Comparison of ENCODE assay signal across 18 cellular contexts in genomic region chr5:2742921-2743679, GRCh38. TPM values are rescaled to one million over a fixed set of nuclear protein-coding genes. Genes with fewer than 3 reads are reported as not detected.
A peak's percentile ranks its signal among the peaks of the same experiment; 100 is the strongest.
DNase-seq lines count a peak whose midpoint lies in the region; ATAC-seq and TF ChIP-seq lines count a peak whose summit lies in the region.
"Had no signal": no experiment of that assay in that cellular context is flagged by ENCODE, and none has a peak within 500 bp of the region (broad histone marks: within the 10 kb centered on the region; RNA-seq: fewer than 3 reads in every experiment).

No MANE protein-coding gene starts in this region.

- DNase-seq in H9 (peak; percentile 46), breast epithelium (ENCODE audit: low spot score in 2 of 2) (no peak), lower leg skin (ENCODE audit: low spot score in 2 of 2) (peak; percentile 13 to 82), stomach (no peak), iPS-NIHi11 (ENCODE audit: low spot score) (no peak), NCI-H1930 (lab: John Stamatoyannopoulos, UW) (no peak), NCI-H2081 (lab: John Stamatoyannopoulos, UW) (no peak), Right ventricle myocardium superior (no peak)
- DNase-seq: activated CD4-positive, alpha-beta T cell treated with anti-CD3 and anti-CD28 coated beads for 48 hours; activated naive CD8-positive, alpha-beta T cell treated with anti-CD3 and anti-CD28 coated beads, Interleukin-2, amount 50 U/mL, for 24 hours; activated T-cell treated with anti-CD3 and anti-CD28 coated beads, Interleukin-2, amount 50 U/mL, for 4 hours; naive B cell; NCI-H2171; NK-92 treated with Interleukin-12 subunit alpha and Interleukin-12 subunit beta, amount 100 ng/mL, for 24 hours; stimulated activated CD4-positive, alpha-beta T cell treated with anti-CD3 and anti-CD28 coated beads, Interleukin-2, amount 100 ng/mL, for 24 hours had no signal

- peaks cover 52% of the 10 kb centered on the region for H3K27me3 ChIP-seq in H9 (ENCODE audit: insufficient read depth, low read length)
- no peaks in the 10 kb centered on the region for H3K27me3 ChIP-seq in breast epithelium
- H3K27me3 ChIP-seq in stomach, result peaks cover 11 to 99% (median 43%) of the 10 kb centered on the region in 3 donors

- no peak overlapping the region for H2BK15ac ChIP-seq in H9 (ENCODE audit: low read depth, low read length)

- no peak for TF ChIP-seq EP300 in stomach (IDR thresholded peaks at IDR 0.05)

- TF ChIP-seq CTCF in H9 (conservative IDR thresholded peaks at IDR 0.05), result no peak
- TF ChIP-seq CTCF in breast epithelium (IDR thresholded peaks at IDR 0.05), result no peak
- TF ChIP-seq CTCF in lower leg skin (IDR thresholded peaks at IDR 0.05), result no peak
- no peak for TF ChIP-seq CTCF in stomach (IDR thresholded peaks at IDR 0.05)

- H3K27ac Mint-ChIP-seq in H9, result peak overlapping the region in 1 of 3 experiments; percentile 7; a peak in 1 of 7 replicates
- H3K27ac Mint-ChIP-seq: activated naive CD8-positive, alpha-beta T cell treated with anti-CD3 and anti-CD28 coated beads, Interleukin-2, amount 50 U/mL, for 24 hours; T-helper 2 cell treated with Interferon-gamma antibody and Interleukin-4, amounts not matched to agents 5 μg/mL and 100 μg/mL, for 36 hours had no signal

- H4K20me1 ChIP-seq in H9 (ENCODE audit: control insufficient read depth, insufficient read depth, insufficient read length), result no peaks in the 10 kb centered on the region

- no peaks in the 10 kb centered on the region; the same call in 1 of the 2 replicates for H3K79me2 ChIP-seq in H9 (ENCODE audit: insufficient read depth, low read length)

- H3K56ac ChIP-seq in H9 (ENCODE audit: insufficient read length, low read depth, low read length), result no peak overlapping the region

- no peak overlapping the region for H4K5ac ChIP-seq in H9 (ENCODE audit: insufficient read length, low read depth, low read length)

- intact Hi-C loops in breast epithelium (cut with DNase I; ENCODE audit: low total_unique reads) (loop anchor here (10.0 kb wide), 1 partner anchor 572 kb away; no protein-coding TSS in a partner anchor), lower leg skin (cut with DNase I; ENCODE audit: low total_unique reads) (no loop called here), stomach (cut with DNase I; ENCODE audit: low total_unique reads) (no loop called here), Right ventricle myocardium superior (cut with DNase I) (no loop called here)

- H3K4me2 ChIP-seq in H9 (ENCODE audit: insufficient read depth, insufficient read length, low read length), result peak overlapping the region; percentile 51

- H4K8ac ChIP-seq in H9 (replicated peaks; ENCODE audit: insufficient read length, low read depth, low read length), result no peak overlapping the region

- ATAC-seq in Right ventricle myocardium superior (ENCODE audit: poor library complexity), result no peak
- ATAC-seq: activated naive CD8-positive, alpha-beta T cell treated with anti-CD3 and anti-CD28 coated beads, Interleukin-2, amount 50 U/mL, for 24 hours; activated T-cell treated with anti-CD3 and anti-CD28 coated beads, Interleukin-2, amount 50 U/mL, for 4 hours had no signal

- no peaks in the 10 kb centered on the region for H3K36me3 ChIP-seq in breast epithelium
- no peaks in the 10 kb centered on the region for H3K36me3 ChIP-seq in stomach
- H3K36me3 ChIP-seq: tibial artery had no signal

- no peak overlapping the region for H3T11ph ChIP-seq in H9 (ENCODE audit: low read length)

- H3K4me1 ChIP-seq in H9 (ENCODE audit: insufficient read depth, low read length) (no peaks in the 10 kb centered on the region; the same call in 1 of the 2 replicates), breast epithelium (no peaks in the 10 kb centered on the region), stomach (peaks cover 14 to 56% (median 38%) of the 10 kb centered on the region in 4 donors)

- H3K18ac ChIP-seq in H9 (ENCODE audit: insufficient read length, low read depth, low read length), result no peak overlapping the region

- H2BK20ac ChIP-seq in H9 (ENCODE audit: low read depth, low read length, poor library complexity, severe bottlenecking), result peak overlapping the region; percentile 14

- no peak overlapping the region for H3K4ac ChIP-seq in H9 (ENCODE audit: low read depth, low read length)

- peaks cover 53 to 68% of the 10 kb centered on the region in 2 experiments for H3K4me1 Mint-ChIP-seq in H9
- H3K4me1 Mint-ChIP-seq: activated naive CD8-positive, alpha-beta T cell treated with anti-CD3 and anti-CD28 coated beads, Interleukin-2, amount 50 U/mL, for 24 hours; central memory CD8-positive, alpha-beta T cell; naive B cell had no signal

- H3K4me3 Mint-ChIP-seq in H9, result peak overlapping the region; percentile 38 to 55
- H3K4me3 Mint-ChIP-seq: activated naive CD8-positive, alpha-beta T cell treated with anti-CD3 and anti-CD28 coated beads, Interleukin-2, amount 50 U/mL, for 24 hours; activated T-cell treated with anti-CD3 and anti-CD28 coated beads, Interleukin-2, amount 50 U/mL, for 4 hours; central memory CD8-positive, alpha-beta T cell; T-helper 2 cell treated with Interferon-gamma antibody and Interleukin-4, amounts not matched to agents 5 μg/mL and 100 μg/mL, for 36 hours had no signal

- H3K14ac ChIP-seq in H9 (ENCODE audit: insufficient read depth, low read length), result no peak overlapping the region

- H2BK120ac ChIP-seq in H9 (ENCODE audit: low read depth, low read length, poor library complexity, severe bottlenecking), result no peak overlapping the region

- H3K36me3 Mint-ChIP-seq in H9 (ENCODE audit: insufficient read depth in 1 of 3, low read depth in 3 of 3), result peaks cover 4 to 52% (median 49%) of the 10 kb centered on the region in 3 experiments
- H3K36me3 Mint-ChIP-seq: naive B cell had no signal

- H2BK5ac ChIP-seq in H9 (ENCODE audit: insufficient read length, low read length), result no peak overlapping the region

- peaks cover 91% of the 10 kb centered on the region for H3K27me3 Mint-ChIP-seq in H9 (ENCODE audit: low read depth)

- H3K23me2 ChIP-seq in H9 (ENCODE audit: insufficient read length, low read depth, low read length, poor library complexity, severe bottlenecking), result peaks cover 29% of the 10 kb centered on the region

- H3K9me3 ChIP-seq in H9 (ENCODE audit: control insufficient read depth, low read depth, low read length) (no peaks in the 10 kb centered on the region), breast epithelium (no peaks in the 10 kb centered on the region), stomach (no peaks in the 10 kb centered on the region)
- H3K9me3 ChIP-seq: tibial artery had no signal

- H4K91ac ChIP-seq in H9 (ENCODE audit: insufficient read length, low read depth, low read length), result no peak overlapping the region

- no peaks in the 10 kb centered on the region for H3K9me3 Mint-ChIP-seq in H9
- H3K9me3 Mint-ChIP-seq: activated naive CD8-positive, alpha-beta T cell treated with anti-CD3 and anti-CD28 coated beads, Interleukin-2, amount 50 U/mL, for 24 hours; activated T-cell treated with anti-CD3 and anti-CD28 coated beads, Interleukin-2, amount 50 U/mL, for 4 hours; T-helper 2 cell treated with Interferon-gamma antibody and Interleukin-4, amounts not matched to agents 5 μg/mL and 100 μg/mL, for 36 hours had no signal

- no peak overlapping the region for H2AFZ ChIP-seq in H9 (ENCODE audit: low read length)

- peak overlapping the region in 2 of 3 donors; percentile 40 to 64 for H3K4me3 ChIP-seq in breast epithelium
- no peak overlapping the region for H3K4me3 ChIP-seq in lower leg skin (ENCODE audit: low read depth, poor library complexity, severe bottlenecking)
- peak overlapping the region in 3 of 4 donors; percentile 6 to 32 (median 19) for H3K4me3 ChIP-seq in stomach
- H3K4me3 ChIP-seq: tibial artery had no signal

- H2BK12ac ChIP-seq in H9 (ENCODE audit: insufficient read length, low read depth, low read length), result no peak overlapping the region

- no peak overlapping the region for H3K23ac ChIP-seq in H9 (ENCODE audit: insufficient read length, low read depth, low read length)

- TF ChIP-seq POLR2A in breast epithelium (IDR thresholded peaks at IDR 0.05) (no peak), lower leg skin (IDR thresholded peaks at IDR 0.05) (no peak), stomach (IDR thresholded peaks at IDR 0.05) (no peak)

- no peak overlapping the region for H2AK5ac ChIP-seq in H9 (ENCODE audit: insufficient read length, low read length)

- no peaks in the 10 kb centered on the region for H3K79me1 ChIP-seq in H9 (ENCODE audit: insufficient read depth, low read depth, low read length, poor library complexity, severe bottlenecking)

- H3K27ac ChIP-seq in H9 (ENCODE audit: insufficient read length, low read depth, low read length), result no peak overlapping the region
- H3K27ac ChIP-seq in breast epithelium, result peak overlapping the region; percentile 93 to 95
- H3K27ac ChIP-seq in stomach, result peak overlapping the region; percentile 75 to 93 (median 84)
- H3K27ac ChIP-seq: tibial artery had no signal

- no CpG with 5 or more reads among the region's 55 CpGs for WGBS in H9 (ENCODE audit: extremely low coverage, insufficient read length, low lambda C conversion rate)
- 28 to 31% methylated on average over 54 of the region's 55 CpGs for WGBS in lower leg skin, 2 donors
- WGBS in stomach, 5 donors, result 3 to 11% (median 5%) methylated on average over 32 to 55 of the region's 55 CpGs

- H3K9ac ChIP-seq in H9 (ENCODE audit: extremely low read depth, insufficient read length, low read length), result no peak overlapping the region

RNA-seq across cellular contexts. Expression of gene IRX2, which starts 8.4 kb away (rescaled TPM):
- total RNA-seq in H9 (2021) (91.6 and 94.4 TPM in 2 replicates), breast epithelium (10 to 100 TPM; 19.2 to 69.4 (median 26.2) TPM), lower leg skin (10 to 100 TPM; 31.6 to 70.2 (median 48.9) TPM), stomach (100 to 1,000 TPM in 1 of 5 donors, 10 to 100 TPM in 2, 1 to 10 TPM in 1, not detected in 1; 7.0 to 143 (median 40.7) TPM), Right ventricle myocardium superior (5.6 TPM)
- polyA plus RNA-seq in stomach, result 1 to 10 TPM; 7.0 to 8.6 (median 8.2) TPM

Comparison
In these comparisons a context has a peak if more than half of its experiments do, and no peak if none do; other contexts are left out.
1. DNase-seq: peak in H9 (single experiment) and lower leg skin (2 of 2); none in breast epithelium (0 of 2), stomach (single experiment), iPS-NIHi11 (single experiment), NCI-H1930 (0 of 2), NCI-H2081 (0 of 2) and Right ventricle myocardium superior (single experiment).